Comparison of ENCODE assay signal across 28 cellular contexts in the genomic region with DNA sequence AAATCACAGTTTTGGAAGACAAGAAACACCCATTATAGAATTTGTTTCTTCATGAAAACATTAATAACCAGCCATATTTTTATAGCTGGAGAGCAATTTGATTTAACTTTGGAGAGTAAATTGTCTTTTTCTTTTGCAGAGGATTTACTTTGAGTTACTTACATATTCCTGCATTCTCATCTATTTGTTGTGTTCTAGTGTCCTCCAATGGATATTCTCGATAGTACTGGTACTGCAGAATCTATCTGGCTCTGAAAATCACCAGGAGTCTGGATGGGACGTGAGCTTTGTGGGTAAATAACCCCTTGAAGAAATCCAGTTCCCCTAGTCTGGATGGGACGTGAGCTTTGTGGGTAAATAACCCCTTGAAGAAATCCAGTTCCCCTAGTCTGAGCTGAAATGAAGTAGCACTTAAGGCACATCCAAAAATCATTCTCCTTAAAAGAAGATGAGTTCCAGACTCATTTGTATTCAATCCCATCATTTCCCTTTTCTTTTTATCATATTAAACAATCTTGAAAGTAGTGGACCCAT.
A peak's percentile ranks its signal among the peaks of the same experiment; 100 is the strongest.
DNase-seq lines count a peak whose midpoint lies in the region; ATAC-seq and TF ChIP-seq lines count a peak whose summit lies in the region.
"Had no signal": no experiment of that assay in that cellular context is flagged by ENCODE, and none has a peak within 500 bp of the region (broad histone marks: within the 10 kb centered on the region; RNA-seq: fewer than 3 reads in every experiment).

No MANE protein-coding gene starts in this region.

- H2BK12ac ChIP-seq in H9 (ENCODE audit: insufficient read length, low read depth, low read length): no peak overlapping the region

- no CpG with 5 or more reads among the region's 3 CpGs for WGBS in H9 (ENCODE audit: extremely low coverage, insufficient read length, low lambda C conversion rate)

- H3K27ac ChIP-seq in 22Rv1: no peak overlapping the region
- no peak overlapping the region for H3K27ac ChIP-seq in H9 (ENCODE audit: insufficient read length, low read depth, low read length)
- no peak overlapping the region for H3K27ac ChIP-seq in neural progenitor cell
- H3K27ac ChIP-seq: BLaER1, heart left ventricle, KMS-11, SK-N-MC, stomach, thyroid gland had no signal

- H3K23me2 ChIP-seq in H9 (ENCODE audit: insufficient read length, low read depth, low read length, poor library complexity, severe bottlenecking): no peaks in the 10 kb centered on the region

- H3K4me3 ChIP-seq in neural progenitor cell: no peak overlapping the region
- H3K4me3 ChIP-seq: BLaER1, heart left ventricle, SK-N-MC, stomach, thyroid gland had no signal

- H3T11ph ChIP-seq in H9 (ENCODE audit: low read length): no peak overlapping the region

- H2BK15ac ChIP-seq in H9 (ENCODE audit: low read depth, low read length): no peak overlapping the region

- no peak overlapping the region for H2BK5ac ChIP-seq in H9 (ENCODE audit: insufficient read length, low read length)

- no peaks in the 10 kb centered on the region for H3K4me1 ChIP-seq in H9 (ENCODE audit: insufficient read depth, low read length)
- H3K4me1 ChIP-seq in neural progenitor cell: no peaks in the 10 kb centered on the region
- H3K4me1 ChIP-seq: BLaER1, heart left ventricle, stomach, thyroid gland had no signal

- H3K79me2 ChIP-seq in H9 (ENCODE audit: insufficient read depth, low read length) (no peaks in the 10 kb centered on the region), neural progenitor cell (ENCODE audit: low read depth) (no peaks in the 10 kb centered on the region)

- 0 out of 2 replicates have a peak, but pooled peaks have one; percentile 17 for TF ChIP-seq CTCF in 22Rv1 (IDR thresholded peaks at IDR 0.05)
- TF ChIP-seq CTCF in H9 (conservative IDR thresholded peaks at IDR 0.05): peak; percentile 41; the same call in 2 of the 3 replicates
- peak; percentile 42 for TF ChIP-seq CTCF in neural progenitor cell (IDR thresholded peaks at IDR 0.05)

- H3K9me3 ChIP-seq in H9 (ENCODE audit: control insufficient read depth, low read depth, low read length) (no peaks in the 10 kb centered on the region), neural progenitor cell (ENCODE audit: low read depth) (no peaks in the 10 kb centered on the region)
- H3K9me3 ChIP-seq: BLaER1, heart left ventricle, stomach, thyroid gland had no signal

- no peaks in the 10 kb centered on the region for H3F3A ChIP-seq in neural progenitor cell (ENCODE audit: low read depth)

- no peak overlapping the region for H2BK120ac ChIP-seq in H9 (ENCODE audit: low read depth, low read length, poor library complexity, severe bottlenecking)

- H3K9ac ChIP-seq in H9 (ENCODE audit: extremely low read depth, insufficient read length, low read length): no peak overlapping the region
- no peak overlapping the region for H3K9ac ChIP-seq in neural progenitor cell
- H3K9ac ChIP-seq: BLaER1, KMS-11 had no signal

- no peaks in the 10 kb centered on the region for H3K36me3 ChIP-seq in neural progenitor cell
- H3K36me3 ChIP-seq: BLaER1, heart left ventricle, stomach, thyroid gland had no signal

- H2AFZ ChIP-seq in H9 (ENCODE audit: low read length) (no peak overlapping the region), neural progenitor cell (replicated peaks) (no peak overlapping the region)

- H2AK5ac ChIP-seq in H9 (ENCODE audit: insufficient read length, low read length): no peak overlapping the region

- H3K36me3 Mint-ChIP-seq in H9 (ENCODE audit: insufficient read depth in 1 of 3, low read depth in 3 of 3): no peaks in the 10 kb centered on the region
- no peaks in the 10 kb centered on the region for H3K36me3 Mint-ChIP-seq in neural progenitor cell
- no peaks in the 10 kb centered on the region for H3K36me3 Mint-ChIP-seq in effector memory CD8-positive, alpha-beta T cell (ENCODE audit: insufficient read depth)
- peaks cover 0 to 4% (median 0%) of the 10 kb centered on the region in 3 donors for H3K36me3 Mint-ChIP-seq in immature natural killer cell

- H3K4me3 Mint-ChIP-seq in H9 (no peak overlapping the region), neural progenitor cell (no peak overlapping the region), immature natural killer cell (no peak overlapping the region)
- H3K4me3 Mint-ChIP-seq in effector memory CD8-positive, alpha-beta T cell: no peak overlapping the region
- H3K4me3 Mint-ChIP-seq: activated naive CD8-positive, alpha-beta T cell treated with anti-CD3 and anti-CD28 coated beads, Interleukin-2, amount 50 U/mL, for 24 hours; central memory CD8-positive, alpha-beta T cell; HFFc6; T-helper 17 cell had no signal

- H3K9me3 Mint-ChIP-seq in H9 (no peaks in the 10 kb centered on the region), neural progenitor cell (no peaks in the 10 kb centered on the region), immature natural killer cell (peaks cover 0 to 5% (median under 1%) of the 10 kb centered on the region in 6 donors)
- H3K9me3 Mint-ChIP-seq in effector memory CD8-positive, alpha-beta T cell: peaks cover 0 to 6% of the 10 kb centered on the region in 2 donors
- H3K9me3 Mint-ChIP-seq: activated naive CD8-positive, alpha-beta T cell treated with anti-CD3 and anti-CD28 coated beads, Interleukin-2, amount 50 U/mL, for 24 hours had no signal

- H3K27ac Mint-ChIP-seq in H9 (no peak overlapping the region), neural progenitor cell (no peak overlapping the region), immature natural killer cell (no peak overlapping the region)
- H3K27ac Mint-ChIP-seq in effector memory CD8-positive, alpha-beta T cell: no peak overlapping the region
- H3K27ac Mint-ChIP-seq: activated naive CD8-positive, alpha-beta T cell treated with anti-CD3 and anti-CD28 coated beads, Interleukin-2, amount 50 U/mL, for 24 hours; HFFc6; T-helper 17 cell had no signal

- no peak overlapping the region for H3K18ac ChIP-seq in H9 (ENCODE audit: insufficient read length, low read depth, low read length)

- no peak overlapping the region for H4K91ac ChIP-seq in H9 (ENCODE audit: insufficient read length, low read depth, low read length)

- no peaks in the 10 kb centered on the region for H3K27me3 ChIP-seq in H9 (ENCODE audit: insufficient read depth, low read length)
- no peaks in the 10 kb centered on the region for H3K27me3 ChIP-seq in neural progenitor cell
- H3K27me3 ChIP-seq: BLaER1, heart left ventricle, stomach, thyroid gland had no signal

- H3K4me2 ChIP-seq in H9 (ENCODE audit: insufficient read depth, insufficient read length, low read length) (no peak overlapping the region), neural progenitor cell (no peak overlapping the region)
- H3K4me2 ChIP-seq: BLaER1, KMS-11 had no signal

- no peak overlapping the region for H3K23ac ChIP-seq in H9 (ENCODE audit: insufficient read length, low read depth, low read length)

- no peak overlapping the region for H2BK20ac ChIP-seq in H9 (ENCODE audit: low read depth, low read length, poor library complexity, severe bottlenecking)

- H3K14ac ChIP-seq in H9 (ENCODE audit: insufficient read depth, low read length): no peak overlapping the region

- H3K56ac ChIP-seq in H9 (ENCODE audit: insufficient read length, low read depth, low read length): no peak overlapping the region

- H3K4ac ChIP-seq in H9 (ENCODE audit: low read depth, low read length): no peak overlapping the region

- H3K79me1 ChIP-seq in H9 (ENCODE audit: insufficient read depth, low read depth, low read length, poor library complexity, severe bottlenecking): no peaks in the 10 kb centered on the region

- no peak for ATAC-seq in HG02610 (IDR thresholded peaks at IDR 0.05; ENCODE audit: unreplicated experiment)
- ATAC-seq in effector memory CD8-positive, alpha-beta T cell (replicated peaks): no peak
- ATAC-seq: activated naive CD8-positive, alpha-beta T cell treated with anti-CD3 and anti-CD28 coated beads, Interleukin-2, amount 50 U/mL, for 24 hours; heart left ventricle; T-helper 17 cell had no signal

- H4K5ac ChIP-seq in H9 (ENCODE audit: insufficient read length, low read depth, low read length): no peak overlapping the region

- DNase-seq in H9: no peak
- peak; percentile 45 for DNase-seq in cerebellum (ENCODE audit: low spot score)
- DNase-seq in neural progenitor cell (ENCODE audit: low spot score): no peak
- no peak for DNase-seq in effector memory CD8-positive, alpha-beta T cell
- DNase-seq in immature natural killer cell: no peak
- DNase-seq: activated CD8-positive, alpha-beta memory T cell treated with anti-CD3 and anti-CD28 coated beads for 24 hours; activated naive CD8-positive, alpha-beta T cell treated with anti-CD3 and anti-CD28 coated beads, Interleukin-2, amount 50 U/mL, for 24 hours; activated T-cell treated with anti-CD3 and anti-CD28 coated beads, Interleukin-2, amount 50 U/mL, for 1 hour; DMS79 treated with DMSO at 0.1 percent for 48 hours; erythroblast; foreskin fibroblast; heart left ventricle; HFFc6; NCI-H1417 treated with DMSO at 0.1 percent for 48 hours; NCI-H2081; NCI-H446; NCI-H774; small intestine; stimulated activated CD8-positive, alpha-beta memory T cell treated with anti-CD3 and anti-CD28 coated beads, Interleukin-4, amount 100 ng/mL, for 48 hours; stomach; T-helper 17 cell; thyroid gland had no signal

- H4K8ac ChIP-seq in H9 (replicated peaks; ENCODE audit: insufficient read length, low read depth, low read length): no peak overlapping the region

- H4K20me1 ChIP-seq in H9 (ENCODE audit: control insufficient read depth, insufficient read depth, insufficient read length) (no peaks in the 10 kb centered on the region), neural progenitor cell (ENCODE audit: low read depth) (no peaks in the 10 kb centered on the region)
- H4K20me1 ChIP-seq: BLaER1 had no signal

- H3K27me3 Mint-ChIP-seq in H9 (ENCODE audit: low read depth): no peaks in the 10 kb centered on the region
- peaks cover 2% of the 10 kb centered on the region for H3K27me3 Mint-ChIP-seq in neural progenitor cell (ENCODE audit: insufficient read depth, low read depth)
- H3K27me3 Mint-ChIP-seq in effector memory CD8-positive, alpha-beta T cell: no peaks in the 10 kb centered on the region
- H3K27me3 Mint-ChIP-seq in immature natural killer cell (ENCODE audit: low read depth in 3 of 3): no peaks in the 10 kb centered on the region
- H3K27me3 Mint-ChIP-seq: activated naive CD8-positive, alpha-beta T cell treated with anti-CD3 and anti-CD28 coated beads, Interleukin-2, amount 50 U/mL, for 24 hours; central memory CD8-positive, alpha-beta T cell; T-helper 17 cell had no signal

- H3K4me1 Mint-ChIP-seq in H9: no peaks in the 10 kb centered on the region
- H3K4me1 Mint-ChIP-seq in neural progenitor cell: no peaks in the 10 kb centered on the region
- H3K4me1 Mint-ChIP-seq in effector memory CD8-positive, alpha-beta T cell (ENCODE audit: low read depth in 2 of 2): no peaks in the 10 kb centered on the region
- H3K4me1 Mint-ChIP-seq in immature natural killer cell: no peaks in the 10 kb centered on the region
- H3K4me1 Mint-ChIP-seq: activated naive CD8-positive, alpha-beta T cell treated with anti-CD3 and anti-CD28 coated beads, Interleukin-2, amount 50 U/mL, for 24 hours; central memory CD8-positive, alpha-beta T cell; T-helper 17 cell had no signal
